Comparison of ENCODE assay signal across 17 cellular contexts in genomic region chr20:16392346-16392745, GRCh38.
DNase-seq lines count a peak whose midpoint lies in the region; ATAC-seq and TF ChIP-seq lines count a peak whose summit lies in the region.
"Had no signal": no experiment of that assay in that cellular context is flagged by ENCODE, and none has a peak within 500 bp of the region (broad histone marks: within the 10 kb centered on the region; RNA-seq: fewer than 3 reads in every experiment).

No MANE protein-coding gene starts in this region.

- CTCF ChIA-PET in Calu3 (lab: Charles Lee) = no interaction called here

- no peaks in the 10 kb centered on the region for H3K27me3 Mint-ChIP-seq in Calu3 (ENCODE audit: unreplicated experiment)

- no peaks in the 10 kb centered on the region for H3K9me3 Mint-ChIP-seq in Calu3 (ENCODE audit: low read depth, unreplicated experiment)

- H3K27ac Mint-ChIP-seq in Calu3 (ENCODE audit: unreplicated experiment) = no peak overlapping the region

- no peaks in the 10 kb centered on the region for H3K36me3 Mint-ChIP-seq in Calu3 (ENCODE audit: insufficient read depth, unreplicated experiment)

- ATAC-seq in GM19372 (IDR thresholded peaks at IDR 0.05; ENCODE audit: low read depth, unreplicated experiment) (peak; percentile 95), HG02763 (IDR thresholded peaks at IDR 0.05; ENCODE audit: unreplicated experiment) (peak; percentile 98), HG03460 (IDR thresholded peaks at IDR 0.05; ENCODE audit: unreplicated experiment) (peak; percentile 93)
- ATAC-seq: foreskin keratinocyte, lower lobe of right lung, Panc1 had no signal

- intact Hi-C loops in Calu3 (cut with micrococcal nuclease; ENCODE audit: unreplicated experiment) = no loop called here

- peak; percentile 14 for DNase-seq in GM10266 (ENCODE audit: extremely low spot score)
- DNase-seq in NCI-H146 treated with DMSO at 0.1 percent for 48 hours (lab: John Stamatoyannopoulos, UW; ENCODE audit: unreplicated experiment) = no peak
- DNase-seq in Calu3 = no peak
- no peak for DNase-seq in NOMO-1 (lab: John Stamatoyannopoulos, UW; ENCODE audit: unreplicated experiment in 2 of 2)
- no peak for DNase-seq in activated CD4-positive, alpha-beta T cell treated with anti-CD3 and anti-CD28 coated beads for 4 hours
- DNase-seq: ACHN; activated effector memory CD4-positive, alpha-beta T cell treated with anti-CD3 and anti-CD28 coated beads, Interleukin-2, amount 50 U/mL, for 16 hours; cerebellar nuclear complex; EL; foreskin keratinocyte; lower lobe of right lung; NCI-H1417; uterus had no signal

- no peak overlapping the region for H3K4me3 Mint-ChIP-seq in Calu3 (ENCODE audit: low read depth, unreplicated experiment)

- TF ChIP-seq CTCF in GM10266 (IDR thresholded peaks at IDR 0.05; ENCODE audit: control insufficient read depth, insufficient read depth, low read depth, missing control alignments) (no peak), Calu3 (IDR thresholded peaks at IDR 0.05; ENCODE audit: unreplicated experiment) (no peak)

- BruUV-seq in Calu3 (replicated peaks; lab: Mats Ljungman, UMichigan) = no TSS peak

- peaks cover 9% of the 10 kb centered on the region for H3K4me1 Mint-ChIP-seq in Calu3 (ENCODE audit: low read depth, unreplicated experiment)
